ENCODE assay signal across 8 cellular contexts in genomic region chr12:6492838-6493579, GRCh38. TPM values are rescaled to one million over a fixed set of nuclear protein-coding genes. Genes with fewer than 3 reads are reported as not detected.
DNase-seq lines count a peak whose midpoint lies in the region; ATAC-seq and TF ChIP-seq lines count a peak whose summit lies in the region.

Gene MRPL51 (minus strand): TSS chr12:6493262. CDS start chr12:6493136, 126 bp downstream.

- POLR2A ChIA-PET in PC-9 (lab: Charles Lee; ENCODE audit: unreplicated experiment), result interaction anchor here (0.5 to 1.2 kb wide), 13 partner anchors 22 to 439 kb away, joined by 3 to 9 read pairs (median 4); partner anchors contain the start of genes LTBR, TNFRSF1A and VAMP1

- H3K4me3 ChIP-seq in PC-9, result peak within 1 kb of the TSS; percentile 87
- H3K4me3 ChIP-seq in epithelial cell of proximal tubule (ENCODE audit: low read depth, low read length), result peak within 1 kb of the TSS; percentile 99

- H3F3A ChIP-seq in PC-9 (ENCODE audit: insufficient read depth, low read depth), result peaks cover 18% of the 10 kb centered on the region; the same call in 1 of the 2 replicates

- peaks cover 54% of the 10 kb centered on the region for H3K79me2 ChIP-seq in PC-9 (ENCODE audit: low read depth)

- peak; percentile 87 for DNase-seq in DMS153 (lab: John Stamatoyannopoulos, UW)
- peak; percentile 97 for DNase-seq in KBM-7
- DNase-seq in PC-9, result peak; percentile 86 to 99
- peak; percentile 93 for DNase-seq in activated T-cell treated with anti-CD3 and anti-CD28 coated beads, Interleukin-2, amount 50 U/mL, for 1 hour
- peak; percentile 41 for DNase-seq in epithelial cell of proximal tubule (ENCODE audit: low read depth)
- DNase-seq in mucosa of gallbladder (ENCODE audit: low spot score), result peak; percentile 97
- peak; percentile 95 for DNase-seq in stimulated activated CD8-positive, alpha-beta memory T cell treated with anti-CD3 and anti-CD28 coated beads, Interleukin-4, amount 100 ng/mL, for 24 hours (ENCODE audit: low read depth)

- TSS peak; percentile 82 for BruUV-seq in PC-9 (replicated peaks; lab: Mats Ljungman, UMichigan)

- H2AFZ ChIP-seq in PC-9, result peak within 1 kb of the TSS; percentile 91

- H3K36me3 ChIP-seq in PC-9 (ENCODE audit: low read depth), result peaks cover 32% of the 10 kb centered on the region

- in situ Hi-C loops in KBM-7 (cut with MboI; ENCODE audit: low pct_unique_long_range_greater_than_20kb, low sequenced_read_pairs), result no loop called here

- no peak for TF ChIP-seq CTCF in PC-9 (conservative IDR thresholded peaks at IDR 0.05)
- TF ChIP-seq CTCF in epithelial cell of proximal tubule (conservative IDR thresholded peaks at IDR 0.05; ENCODE audit: low read depth, low read length), result no peak

- intact Hi-C loops in PC-9 (cut with micrococcal nuclease; ENCODE audit: unreplicated experiment), result loop anchor here (1.0 to 5.0 kb wide), 5 partner anchors 22 to 116 kb away; partner anchors contain the start of gene SCNN1A

- H3K9me3 ChIP-seq in PC-9 (ENCODE audit: insufficient read depth, low read depth), result no peaks in the 10 kb centered on the region

- no peaks in the 10 kb centered on the region for H3K9me2 ChIP-seq in PC-9 (ENCODE audit: insufficient read depth)

- CTCF ChIA-PET in PC-9 (lab: Charles Lee), result interaction anchor here (0.8 kb wide), 1 partner anchor 28 kb away, joined by 4 read pairs; no protein-coding TSS in a partner anchor

- ATAC-seq in GM21619 (IDR thresholded peaks at IDR 0.05; ENCODE audit: unreplicated experiment), result peak; percentile 69

- H3K4me2 ChIP-seq in PC-9, result peak within 1 kb of the TSS; percentile 93

- H3K27ac ChIP-seq in PC-9, result peak within 1 kb of the TSS; percentile 85

- H3K27me3 ChIP-seq in PC-9 (ENCODE audit: insufficient read depth, low read depth), result no peaks in the 10 kb centered on the region

- peaks cover 24% of the 10 kb centered on the region for H3K4me1 ChIP-seq in PC-9 (replicated peaks; ENCODE audit: insufficient read depth)

- H4K20me1 ChIP-seq in PC-9 (ENCODE audit: insufficient read depth), result peaks cover 3% of the 10 kb centered on the region; the same call in 1 of the 2 replicates

RNA-seq across cellular contexts. Expression of gene MRPL51, which starts in this region (rescaled TPM):
- 432 and 456 TPM in 2 replicates for total RNA-seq in PC-9 (2021)
- total RNA-seq in epithelial cell of proximal tubule, result 132 and 156 TPM in 2 replicates
- total RNA-seq in mucosa of gallbladder, result 134 TPM

Comparison
In these comparisons a context has a peak if more than half of its experiments do, and no peak if none do; other contexts are left out.
1. Peak in every context shown above with its lines: DNase-seq, ATAC-seq, H3K4me3 ChIP-seq and H3K27ac ChIP-seq.
2. DNase-seq: peak in every context shown above with its lines; median percentile 97 in KBM-7; 97 in mucosa of gallbladder; 95 in stimulated activated CD8-positive, alpha-beta memory T cell treated with anti-CD3 and anti-CD28 coated beads, Interleukin-4, amount 100 ng/mL, for 24 hours; 93 in activated T-cell treated with anti-CD3 and anti-CD28 coated beads, Interleukin-2, amount 50 U/mL, for 1 hour; 92 in PC-9; 87 in DMS153; 41 in epithelial cell of proximal tubule.